ENCODE assay signal across 8 cellular contexts in the genomic region with DNA sequence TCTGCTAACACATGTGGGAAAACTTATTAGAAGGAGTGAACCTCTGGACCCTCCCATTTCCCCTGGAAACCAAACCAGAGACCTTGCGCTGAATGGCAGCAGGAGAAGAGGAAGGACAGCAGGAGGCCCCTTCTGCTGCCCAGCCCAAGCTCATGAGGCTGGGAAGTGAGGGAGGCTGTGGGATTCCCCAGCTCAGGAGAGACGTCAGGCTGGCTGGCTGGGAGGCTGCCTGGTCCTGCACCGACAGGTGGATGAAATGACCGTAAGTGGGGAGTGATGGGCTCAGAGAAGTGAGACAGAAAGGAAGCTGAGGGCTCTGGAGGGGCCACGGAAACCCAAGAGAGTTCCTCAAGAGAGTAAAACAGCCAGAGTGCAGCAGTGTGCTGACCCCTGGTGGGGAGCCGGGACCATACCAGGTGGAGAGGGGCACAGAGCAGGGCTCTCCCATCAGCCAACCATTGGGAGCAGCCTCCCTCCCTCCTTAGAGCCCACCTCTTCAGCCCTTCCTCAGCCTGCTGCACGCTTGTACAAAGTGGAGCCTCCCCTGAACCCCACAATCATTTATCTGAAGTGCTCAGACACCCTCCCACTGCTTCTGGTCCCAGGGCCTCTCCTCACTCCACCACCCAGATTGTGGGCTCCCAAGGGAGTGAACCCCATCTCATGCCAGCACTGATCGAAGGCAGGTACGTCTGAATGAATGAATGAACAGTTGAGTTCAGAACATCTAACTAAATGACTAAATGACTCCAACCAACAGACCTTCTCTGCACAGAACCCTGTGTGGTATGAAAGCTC. TPM values are rescaled to one million over a fixed set of nuclear protein-coding genes. Genes with fewer than 3 reads are reported as not detected.
DNase-seq lines count a peak whose midpoint lies in the region; ATAC-seq and TF ChIP-seq lines count a peak whose summit lies in the region.

No MANE protein-coding gene starts in this region.

- H3K9me3 Mint-ChIP-seq in CD4-positive, alpha-beta T cell: no peaks in the 10 kb centered on the region
- no peaks in the 10 kb centered on the region; the same call in 2 of the 3 replicates for H3K9me3 Mint-ChIP-seq in GM23338
- peaks cover 3% of the 10 kb centered on the region for H3K9me3 Mint-ChIP-seq in nephron

- no peaks in the 10 kb centered on the region for H3K27me3 ChIP-seq in CD4-positive, alpha-beta T cell (ENCODE audit: control insufficient read depth, insufficient read depth, low read length)
- H3K27me3 ChIP-seq in GM23338 (ENCODE audit: insufficient read depth): peaks cover 59% of the 10 kb centered on the region
- no peaks in the 10 kb centered on the region for H3K27me3 ChIP-seq in effector memory CD4-positive, alpha-beta T cell (replicated peaks; ENCODE audit: control insufficient read depth, insufficient read depth, low read length, poor library complexity, severe bottlenecking)

- no peaks in the 10 kb centered on the region for H3K27me3 Mint-ChIP-seq in CD4-positive, alpha-beta T cell
- H3K27me3 Mint-ChIP-seq in GM23338 (ENCODE audit: insufficient read depth, low read depth, poor library complexity): peaks cover 38% of the 10 kb centered on the region
- H3K27me3 Mint-ChIP-seq in nephron (ENCODE audit: low read depth): peaks cover 18% of the 10 kb centered on the region

- peak overlapping the region; percentile 60 for H3K4me3 Mint-ChIP-seq in CD4-positive, alpha-beta T cell
- H3K4me3 Mint-ChIP-seq in GM23338 (peak overlapping the region; percentile 66), nephron (peak overlapping the region; percentile 18 to 52 (median 34))

- H3K4me1 ChIP-seq in GM23338 (ENCODE audit: insufficient read depth): peaks cover 18% of the 10 kb centered on the region
- H3K4me1 ChIP-seq in effector memory CD4-positive, alpha-beta T cell (ENCODE audit: control insufficient read depth, insufficient read depth, low read length, poor library complexity, severe bottlenecking): peaks cover 35% of the 10 kb centered on the region

- no peaks in the 10 kb centered on the region for H3K36me3 ChIP-seq in GM23338 (ENCODE audit: insufficient read depth)
- peaks cover 5% of the 10 kb centered on the region for H3K36me3 ChIP-seq in effector memory CD4-positive, alpha-beta T cell (ENCODE audit: control insufficient read depth, insufficient read depth, low read length)

- POLR2A ChIA-PET in CD4-positive, alpha-beta T cell (lab: Charles Lee): interaction anchor here (1.0 to 8.2 kb wide), 3 partner anchors 12 to 28 kb away, joined by 7 to 73 read pairs (median 7); a partner anchor contains a TSS

- peak; percentile 72 for TF ChIP-seq CTCF in CD4-positive, alpha-beta T cell (IDR thresholded peaks at IDR 0.05)
- TF ChIP-seq CTCF in GM23338 (conservative IDR thresholded peaks at IDR 0.05; ENCODE audit: low read depth in 2 of 2) (peak; percentile 85 to 94), nephron (IDR thresholded peaks at IDR 0.05; ENCODE audit: unreplicated experiment in 3 of 3) (peak; percentile 71 to 74 (median 71))

- peak overlapping the region; percentile 5 for H3K27ac Mint-ChIP-seq in CD4-positive, alpha-beta T cell
- H3K27ac Mint-ChIP-seq in GM23338 (no peak overlapping the region), nephron (no peak overlapping the region)

- peak; percentile 50 to 69 (median 56) for DNase-seq in CD4-positive, alpha-beta T cell
- DNase-seq in GM23338 (ENCODE audit: low spot score) (peak; percentile 91), NCI-H345 (lab: John Stamatoyannopoulos, UW) (peak; percentile 69), NCI-H128 (lab: John Stamatoyannopoulos, UW; ENCODE audit: unreplicated experiment) (no peak)
- DNase-seq in activated CD4-positive, alpha-beta T cell treated with anti-CD3 and anti-CD28 coated beads, Interleukin-2, amount 50 U/mL, for 1 hour: peak; percentile 67
- DNase-seq in effector memory CD4-positive, alpha-beta T cell: peak in 1 of 3 donors; percentile 37

- H2AFZ ChIP-seq in GM23338: peak overlapping the region; percentile 98

- no peaks in the 10 kb centered on the region for H3K9me3 ChIP-seq in CD4-positive, alpha-beta T cell (ENCODE audit: control insufficient read depth, low read length)
- no peaks in the 10 kb centered on the region for H3K9me3 ChIP-seq in effector memory CD4-positive, alpha-beta T cell (ENCODE audit: control insufficient read depth, low read length)

- peaks cover 6% of the 10 kb centered on the region; the same call in 1 of the 2 replicates for H3F3A ChIP-seq in GM23338 (replicated peaks; ENCODE audit: low read depth)

- no peaks in the 10 kb centered on the region for H3K9me2 ChIP-seq in GM23338 (ENCODE audit: insufficient read depth)

- peak overlapping the region; percentile 47; the same call in 1 of the 2 replicates for H3K4me3 ChIP-seq in GM23338
- no peak overlapping the region for H3K4me3 ChIP-seq in effector memory CD4-positive, alpha-beta T cell (ENCODE audit: insufficient read depth, low read depth, low read length, poor library complexity, severe bottlenecking)

- H3K4me2 ChIP-seq in GM23338: peak overlapping the region; percentile 81

- H4K20me1 ChIP-seq in GM23338 (replicated peaks; ENCODE audit: insufficient read depth): no peaks in the 10 kb centered on the region

- peaks cover 16% of the 10 kb centered on the region for H3K36me3 Mint-ChIP-seq in CD4-positive, alpha-beta T cell (ENCODE audit: low read depth)
- H3K36me3 Mint-ChIP-seq in GM23338 (ENCODE audit: low read depth): no peaks in the 10 kb centered on the region; the same call in 2 of the 3 replicates
- peaks cover 5% of the 10 kb centered on the region for H3K36me3 Mint-ChIP-seq in nephron (ENCODE audit: low read depth)

- CTCF ChIA-PET in CD4-positive, alpha-beta T cell (lab: Charles Lee): interaction anchor here (0.7 to 9.5 kb wide), 4 partner anchors 14 to 44 kb away, joined by 4 to 184 read pairs (median 126); a partner anchor contains a TSS

- H3K4me1 Mint-ChIP-seq in CD4-positive, alpha-beta T cell (ENCODE audit: low read depth): peaks cover 32% of the 10 kb centered on the region
- H3K4me1 Mint-ChIP-seq in GM23338 (peaks cover 22% of the 10 kb centered on the region), nephron (peaks cover 29% of the 10 kb centered on the region)

- no peaks in the 10 kb centered on the region for H3K79me2 ChIP-seq in GM23338 (replicated peaks; ENCODE audit: insufficient read depth)

- ATAC-seq in CD4-positive, alpha-beta T cell (ENCODE audit: poor library complexity): peak; percentile 25
- peak; percentile 64 for ATAC-seq in GM23338
- ATAC-seq in HG02678 (IDR thresholded peaks at IDR 0.05; ENCODE audit: unreplicated experiment): no peak

- no peak overlapping the region for H3K27ac ChIP-seq in CD4-positive, alpha-beta T cell (ENCODE audit: low read depth, low read length)
- no peak overlapping the region for H3K27ac ChIP-seq in GM23338 (ENCODE audit: low read depth)
- H3K27ac ChIP-seq in effector memory CD4-positive, alpha-beta T cell (ENCODE audit: insufficient read depth, low read length, poor library complexity, severe bottlenecking): peak overlapping the region; percentile 5

- intact Hi-C loops in CD4-positive, alpha-beta T cell (cut with DNase I, micrococcal nuclease): loop anchor here (1.0 to 10.0 kb wide), 4 partner anchors 16 to 984 kb away; a partner anchor contains a TSS

TF ChIP-seq in GM23338, 12 proteins besides CTCF, POLR2A, EP300 and RAD21 (continues in another document):
- TF ChIP-seq ZNF331 (CRISPR knock-in tag; IDR thresholded peaks at IDR 0.05; ENCODE audit: low read depth) (no peak), STAT1 (IDR thresholded peaks at IDR 0.05; ENCODE audit: unreplicated experiment) (no peak), CREB1 (CRISPR knock-in tag; IDR thresholded peaks at IDR 0.05; ENCODE audit: low read depth) (no peak), EZH2 (IDR thresholded peaks at IDR 0.05; ENCODE audit: low read depth, unreplicated experiment) (no peak)

RNA-seq across cellular contexts. Expression of a gene that starts 14.0 kb away (rescaled TPM):
- 100 to 1,000 TPM; 495 to 525 TPM for total RNA-seq in CD4-positive, alpha-beta T cell
- 3.0 and 3.5 TPM in 2 replicates for total RNA-seq in GM23338 (2014; rRNA removed; shearing (Covaris generic))
- 0.34 and 0.73 TPM in 2 replicates for polyA plus RNA-seq in GM23338 (2016; fragmentation: Nextera tagmentation; extraction: Ambion mirVana)

RNA-seq across cellular contexts. Expression of a gene that starts 30.5 kb away (rescaled TPM):
- total RNA-seq in CD4-positive, alpha-beta T cell: 10 to 100 TPM; 67.0 to 79.2 TPM
- 13.4 and 19.1 TPM in 2 replicates for total RNA-seq in GM23338 (2014; rRNA removed; shearing (Covaris generic))
- polyA plus RNA-seq in GM23338 (2016; fragmentation: Nextera tagmentation; extraction: Ambion mirVana): 7.5 and 8.3 TPM in 2 replicates

RNA-seq across cellular contexts. Expression of a gene that starts 49.0 kb away (rescaled TPM):
- total RNA-seq in CD4-positive, alpha-beta T cell: 10 to 100 TPM; 20.6 to 20.9 TPM
- total RNA-seq in GM23338 (2014; rRNA removed; shearing (Covaris generic)): 60.3 and 111 TPM in 2 replicates
- polyA plus RNA-seq in GM23338 (2016; fragmentation: Nextera tagmentation; extraction: Ambion mirVana): 27.7 and 29.4 TPM in 2 replicates

RNA-seq across cellular contexts. Expression of a gene that starts 58.8 kb away (rescaled TPM):
- total RNA-seq in CD4-positive, alpha-beta T cell: not detected
- total RNA-seq in GM23338 (2014; rRNA removed; shearing (Covaris generic)): 0.12 and 0.66 TPM in 2 replicates
- 0.66 and 0.80 TPM in 2 replicates for polyA plus RNA-seq in GM23338 (2016; fragmentation: Nextera tagmentation; extraction: Ambion mirVana)

Comparison
In these comparisons a context has a peak if more than half of its experiments do, and no peak if none do; other contexts are left out.
1. RNA of a gene that starts 14.0 kb away (total RNA-seq): 495 to 525 TPM in CD4-positive, alpha-beta T cell; 3.0 to 3.5 TPM in GM23338; every median in the first group is over 100 times any median in the second.
2. Peak in every context shown above with its lines, with median percentiles within 50 percentile points of each other: H3K4me3 Mint-ChIP-seq and CTCF ChIP-seq.